In the genomic region with DNA sequence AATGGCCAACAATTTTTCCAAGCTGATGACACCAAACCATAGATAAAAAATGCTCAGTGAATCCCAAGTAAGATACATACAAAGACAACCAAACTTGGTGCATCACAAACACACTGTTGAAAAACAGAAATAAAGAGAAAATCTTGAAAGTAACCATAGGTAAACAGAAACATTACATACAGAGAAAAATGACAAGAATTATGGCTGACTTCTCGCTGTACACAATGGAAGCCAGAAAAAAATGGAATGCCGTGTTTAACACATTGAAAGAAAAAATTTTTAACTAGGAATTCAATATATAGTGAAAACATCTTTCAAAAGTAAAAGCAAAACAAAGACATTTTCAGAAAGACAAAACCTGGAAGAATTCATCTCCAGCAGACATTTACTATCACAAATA, we compare ENCODE assay signal across 2 cellular contexts.
TF ChIP-seq lines count a peak whose summit lies in the region.

No MANE protein-coding gene starts in this region.

TF ChIP-seq in SK-N-SH treated with all-trans-retinoic acid at 6 μM for 48 hours, 23 proteins besides CTCF, POLR2A, EP300 and RAD21 (continued from another document):
- TF ChIP-seq, protein P1, sequence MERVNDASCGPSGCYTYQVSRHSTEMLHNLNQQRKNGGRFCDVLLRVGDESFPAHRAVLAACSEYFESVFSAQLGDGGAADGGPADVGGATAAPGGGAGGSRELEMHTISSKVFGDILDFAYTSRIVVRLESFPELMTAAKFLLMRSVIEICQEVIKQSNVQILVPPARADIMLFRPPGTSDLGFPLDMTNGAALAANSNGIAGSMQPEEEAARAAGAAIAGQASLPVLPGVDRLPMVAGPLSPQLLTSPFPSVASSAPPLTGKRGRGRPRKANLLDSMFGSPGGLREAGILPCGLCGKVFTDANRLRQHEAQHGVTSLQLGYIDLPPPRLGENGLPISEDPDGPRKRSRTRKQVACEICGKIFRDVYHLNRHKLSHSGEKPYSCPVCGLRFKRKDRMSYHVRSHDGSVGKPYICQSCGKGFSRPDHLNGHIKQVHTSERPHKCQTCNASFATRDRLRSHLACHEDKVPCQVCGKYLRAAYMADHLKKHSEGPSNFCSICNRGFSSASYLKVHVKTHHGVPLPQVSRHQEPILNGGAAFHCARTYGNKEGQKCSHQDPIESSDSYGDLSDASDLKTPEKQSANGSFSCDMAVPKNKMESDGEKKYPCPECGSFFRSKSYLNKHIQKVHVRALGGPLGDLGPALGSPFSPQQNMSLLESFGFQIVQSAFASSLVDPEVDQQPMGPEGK (CRISPR knock-in tag; IDR thresholded peaks at IDR 0.05; ENCODE audit: borderline replicate concordance): no peak

TF ChIP-seq in SK-N-SH, 30 proteins besides CTCF, POLR2A, EP300 and RAD21 (continued from another document):
- TF ChIP-seq POLR2AphosphoS5 (IDR thresholded peaks at IDR 0.05; ENCODE audit: low read depth, low read length) (no peak), TEAD4 (IDR thresholded peaks at IDR 0.05; ENCODE audit: borderline replicate concordance, insufficient read depth) (no peak), GABPA (IDR thresholded peaks at IDR 0.05; ENCODE audit: low read depth) (no peak), RCOR1 (IDR thresholded peaks at IDR 0.05; ENCODE audit: low read length) (no peak), FOXJ3 (CRISPR knock-in tag; IDR thresholded peaks at IDR 0.05) (no peak), JUND (IDR thresholded peaks at IDR 0.05) (no peak), NFIC (IDR thresholded peaks at IDR 0.05; ENCODE audit: borderline replicate concordance) (no peak), TAF1 (IDR thresholded peaks at IDR 0.05; ENCODE audit: borderline replicate concordance, low read depth, low read length) (no peak), EZH2phosphoT487 (IDR thresholded peaks at IDR 0.05; ENCODE audit: borderline replicate concordance, low read depth) (no peak)
- TF ChIP-seq, protein P2, sequence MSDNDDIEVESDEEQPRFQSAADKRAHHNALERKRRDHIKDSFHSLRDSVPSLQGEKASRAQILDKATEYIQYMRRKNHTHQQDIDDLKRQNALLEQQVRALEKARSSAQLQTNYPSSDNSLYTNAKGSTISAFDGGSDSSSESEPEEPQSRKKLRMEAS (IDR thresholded peaks at IDR 0.05; ENCODE audit: low read depth): no peak
- TF ChIP-seq, protein P3, sequence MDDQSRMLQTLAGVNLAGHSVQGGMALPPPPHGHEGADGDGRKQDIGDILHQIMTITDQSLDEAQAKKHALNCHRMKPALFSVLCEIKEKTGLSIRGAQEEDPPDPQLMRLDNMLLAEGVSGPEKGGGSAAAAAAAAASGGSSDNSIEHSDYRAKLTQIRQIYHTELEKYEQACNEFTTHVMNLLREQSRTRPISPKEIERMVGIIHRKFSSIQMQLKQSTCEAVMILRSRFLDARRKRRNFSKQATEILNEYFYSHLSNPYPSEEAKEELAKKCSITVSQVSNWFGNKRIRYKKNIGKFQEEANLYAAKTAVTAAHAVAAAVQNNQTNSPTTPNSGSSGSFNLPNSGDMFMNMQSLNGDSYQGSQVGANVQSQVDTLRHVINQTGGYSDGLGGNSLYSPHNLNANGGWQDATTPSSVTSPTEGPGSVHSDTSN (IDR thresholded peaks at IDR 0.05): no peak
- TF ChIP-seq, protein P4, sequence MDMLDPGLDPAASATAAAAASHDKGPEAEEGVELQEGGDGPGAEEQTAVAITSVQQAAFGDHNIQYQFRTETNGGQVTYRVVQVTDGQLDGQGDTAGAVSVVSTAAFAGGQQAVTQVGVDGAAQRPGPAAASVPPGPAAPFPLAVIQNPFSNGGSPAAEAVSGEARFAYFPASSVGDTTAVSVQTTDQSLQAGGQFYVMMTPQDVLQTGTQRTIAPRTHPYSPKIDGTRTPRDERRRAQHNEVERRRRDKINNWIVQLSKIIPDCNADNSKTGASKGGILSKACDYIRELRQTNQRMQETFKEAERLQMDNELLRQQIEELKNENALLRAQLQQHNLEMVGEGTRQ (IDR thresholded peaks at IDR 0.05; ENCODE audit: borderline replicate concordance, low read depth, low read length): no peak
TF ChIP-seq in SK-N-SH: peak in this region for 0.
